In genomic region chr16:1105888-1106620, GRCh38 we compare ENCODE assay signal across 8 cellular contexts. TPM values are rescaled to one million over a fixed set of nuclear protein-coding genes. Genes with fewer than 3 reads are reported as not detected.
DNase-seq lines count a peak whose midpoint lies in the region; ATAC-seq, FAIRE-seq and TF ChIP-seq lines count a peak whose summit lies in the region.

No MANE protein-coding gene starts in this region.

- H3K9me3 ChIP-seq in NT2/D1 (ENCODE audit: insufficient read depth, low read length) (no peaks in the 10 kb centered on the region), gastroesophageal sphincter (no peaks in the 10 kb centered on the region)

- no peak overlapping the region for H3K27ac ChIP-seq in gastroesophageal sphincter

- TF ChIP-seq EP300 in gastroesophageal sphincter (IDR thresholded peaks at IDR 0.05), result no peak

- H3K9me3 Mint-ChIP-seq in activated T-helper 17 cell treated with anti-CD3 and anti-CD28 coated beads, Interleukin-2, amount 50 U/mL, for 72 hours, result no peaks in the 10 kb centered on the region

- peak; percentile 57 for ATAC-seq in activated T-helper 17 cell treated with anti-CD3 and anti-CD28 coated beads, Interleukin-2, amount 50 U/mL, for 72 hours (replicated peaks)
- ATAC-seq in gastroesophageal sphincter, result peak; percentile 78
- no peak for ATAC-seq in GM18909 (IDR thresholded peaks at IDR 0.05; ENCODE audit: poor library complexity, unreplicated experiment)

- H3K9ac ChIP-seq in NT2/D1 (ENCODE audit: insufficient read length, low read depth), result no peak overlapping the region

- no peak for FAIRE-seq in GM12892 (lab: Jason Lieb, UNC)

- H3K27me3 ChIP-seq in NT2/D1 (ENCODE audit: insufficient read depth, insufficient read length) (peaks cover 40% of the 10 kb centered on the region), gastroesophageal sphincter (peaks cover 81% of the 10 kb centered on the region)

- H3K4me1 ChIP-seq in NT2/D1 (ENCODE audit: insufficient read depth, insufficient read length) (peaks cover 18% of the 10 kb centered on the region), gastroesophageal sphincter (peaks cover 0 to 34% (median 4%) of the 10 kb centered on the region in 3 donors)

- no peaks in the 10 kb centered on the region for H3K4me1 Mint-ChIP-seq in activated T-helper 17 cell treated with anti-CD3 and anti-CD28 coated beads, Interleukin-2, amount 50 U/mL, for 72 hours

- no peaks in the 10 kb centered on the region for H3K36me3 Mint-ChIP-seq in activated T-helper 17 cell treated with anti-CD3 and anti-CD28 coated beads, Interleukin-2, amount 50 U/mL, for 72 hours (ENCODE audit: low read depth)

- no peak overlapping the region for H3K27ac Mint-ChIP-seq in activated T-helper 17 cell treated with anti-CD3 and anti-CD28 coated beads, Interleukin-2, amount 50 U/mL, for 72 hours

- H3K36me3 ChIP-seq in NT2/D1 (ENCODE audit: insufficient read depth, insufficient read length, low read length) (no peaks in the 10 kb centered on the region), gastroesophageal sphincter (no peaks in the 10 kb centered on the region)

- whole genome bisulfite sequencing in gastroesophageal sphincter (ENCODE audit: low coverage in 1 of 2), 2 donors, result 35% methylated on average over 5 of the region's 26 CpGs; no CpG with 5 or more reads in 1 of the 2 donors

- TF ChIP-seq CTCF in AG09319 (IDR thresholded peaks at IDR 0.05; ENCODE audit: low read depth, low read length), result peak; percentile 79
- TF ChIP-seq CTCF in gastroesophageal sphincter (IDR thresholded peaks at IDR 0.05), result peak in 3 of 4 experiments; percentile 90 to 98 (median 92)

- no peaks in the 10 kb centered on the region for H3K27me3 Mint-ChIP-seq in activated T-helper 17 cell treated with anti-CD3 and anti-CD28 coated beads, Interleukin-2, amount 50 U/mL, for 72 hours

- TF ChIP-seq POLR2A in GM12892 (IDR thresholded peaks at IDR 0.05; ENCODE audit: low read depth, low read length), result no peak
- TF ChIP-seq POLR2A in gastroesophageal sphincter (IDR thresholded peaks at IDR 0.05), result no peak

- H3K4me3 ChIP-seq in NT2/D1 (ENCODE audit: insufficient read length, low read depth) (no peak overlapping the region), gastroesophageal sphincter (no peak overlapping the region)

- H3K4me3 Mint-ChIP-seq in activated T-helper 17 cell treated with anti-CD3 and anti-CD28 coated beads, Interleukin-2, amount 50 U/mL, for 72 hours, result no peak overlapping the region

- DNase-seq in AG09319 (ENCODE audit: extremely low read depth, low read depth), result peak; percentile 2
- DNase-seq in GM12892 (ENCODE audit: insufficient read length), result peak; percentile 69
- DNase-seq in NT2/D1 (ENCODE audit: low read depth, low spot score), result peak; percentile 50
- peak; percentile 40 for DNase-seq in pons (ENCODE audit: low spot score)
- DNase-seq in central memory CD4-positive, alpha-beta T cell, result no peak

RNA-seq across cellular contexts. Expression of gene C1QTNF8, which starts 10.0 kb away (rescaled TPM):
- polyA plus RNA-seq in GM12892 (2012; ENCODE audit: missing spikeins), result not detected
- not detected for total RNA-seq in activated T-helper 17 cell treated with anti-CD3 and anti-CD28 coated beads, Interleukin-2, amount 50 U/mL, for 72 hours
- total RNA-seq in gastroesophageal sphincter, result not detected

RNA-seq across cellular contexts. Expression of gene SSTR5, which starts 33.5 kb away (rescaled TPM):
- polyA plus RNA-seq in GM12892 (2012; ENCODE audit: missing spikeins), result not detected
- total RNA-seq in activated T-helper 17 cell treated with anti-CD3 and anti-CD28 coated beads, Interleukin-2, amount 50 U/mL, for 72 hours, result not detected
- total RNA-seq in gastroesophageal sphincter, result not detected

RNA-seq across cellular contexts. Expression of gene CACNA1H, which starts 46.9 kb away (rescaled TPM):
- not detected for polyA plus RNA-seq in GM12892 (2012; ENCODE audit: missing spikeins)
- total RNA-seq in activated T-helper 17 cell treated with anti-CD3 and anti-CD28 coated beads, Interleukin-2, amount 50 U/mL, for 72 hours, result 1 to 10 TPM; 1.4 to 1.9 TPM
- total RNA-seq in gastroesophageal sphincter, result 100 to 1,000 TPM; 133 to 330 (median 173) TPM

Comparison
In these comparisons a context has a peak if more than half of its experiments do, and no peak if none do; other contexts are left out.
1. RNA of gene CACNA1H, which starts 46.9 kb away (total RNA-seq): 133 to 330 TPM in gastroesophageal sphincter; 1.4 to 1.9 TPM in activated T-helper 17 cell treated with anti-CD3 and anti-CD28 coated beads, Interleukin-2, amount 50 U/mL, for 72 hours; every median in the first group is over 10 times any median in the second.